Comparison of ENCODE assay signal across 19 cellular contexts in genomic region chr9:128142061-128142460, GRCh38. TPM values are rescaled to one million over a fixed set of nuclear protein-coding genes. Genes with fewer than 3 reads are reported as not detected.
DNase-seq lines count a peak whose midpoint lies in the region; ATAC-seq and TF ChIP-seq lines count a peak whose summit lies in the region.
"Had no signal": no experiment of that assay in that cellular context is flagged by ENCODE, and none has a peak within 500 bp of the region (broad histone marks: within the 10 kb centered on the region; RNA-seq: fewer than 3 reads in every experiment).

No MANE protein-coding gene starts in this region.

- in situ Hi-C loops in KBM-7 (cut with MboI; ENCODE audit: low pct_unique_long_range_greater_than_20kb, low sequenced_read_pairs) = no loop called here

- DNase-seq in activated CD4-positive, alpha-beta memory T cell treated with anti-CD3 and anti-CD28 coated beads, Interleukin-2, amount 10 ng/mL, durations not matched to agents 7 days and 5 days = peak; percentile 56
- no peak for DNase-seq in activated CD4-positive, alpha-beta memory T cell treated with anti-CD3 and anti-CD28 coated beads for 36 hours
- DNase-seq in KBM-7 (peak; percentile 31), GF-D8 (lab: John Stamatoyannopoulos, UW) (no peak), germinal center (ENCODE audit: low spot score) (no peak), mesothelial cell of epicardium (ENCODE audit: low spot score in 2 of 2, unreplicated experiment in 2 of 2) (no peak)
- no peak for DNase-seq in activated naive CD8-positive, alpha-beta T cell treated with anti-CD3 and anti-CD28 coated beads, Interleukin-2, amount 50 U/mL, for 24 hours
- DNase-seq: activated CD4-positive, CD25-positive, alpha-beta regulatory T cell treated with anti-CD3 and anti-CD28 coated beads, Interleukin-2, amount 50 U/mL, for 72 hours; body of pancreas; dorsolateral prefrontal cortex; esophagus squamous epithelium; NCI-H2029 treated with DMSO at 0.1 percent for 48 hours; NCI-H526 had no signal

- no peak overlapping the region for H3K4me3 Mint-ChIP-seq in activated CD4-positive, alpha-beta memory T cell treated with anti-CD3 and anti-CD28 coated beads, Interleukin-2, amount 10 ng/mL, durations not matched to agents 7 days and 5 days
- H3K4me3 Mint-ChIP-seq in activated CD4-positive, alpha-beta memory T cell treated with anti-CD3 and anti-CD28 coated beads for 36 hours = no peak overlapping the region
- H3K4me3 Mint-ChIP-seq in activated naive CD8-positive, alpha-beta T cell treated with anti-CD3 and anti-CD28 coated beads, Interleukin-2, amount 50 U/mL, for 24 hours = no peak overlapping the region
- H3K4me3 Mint-ChIP-seq in nephron = no peak overlapping the region
- no peak overlapping the region for H3K4me3 Mint-ChIP-seq in mesothelial cell of epicardium
- H3K4me3 Mint-ChIP-seq: CD8-positive, alpha-beta memory T cell; H9; stimulated activated naive CD8-positive, alpha-beta T cell treated with anti-CD3 and anti-CD28 coated beads, Interleukin-15, Interleukin-2, amounts not matched to agents 100 ng/mL and 50 ng/mL, for 24 hours had no signal

- intact Hi-C loops in activated CD4-positive, alpha-beta memory T cell treated with anti-CD3 and anti-CD28 coated beads for 36 hours (cut with micrococcal nuclease) = no loop called here

- TF ChIP-seq CTCF in nephron (IDR thresholded peaks at IDR 0.05; ENCODE audit: unreplicated experiment in 3 of 3) (no peak), mesothelial cell of epicardium (IDR thresholded peaks at IDR 0.05; ENCODE audit: unreplicated experiment) (no peak)

- peak overlapping the region; percentile 67 for H3K27ac Mint-ChIP-seq in activated CD4-positive, alpha-beta memory T cell treated with anti-CD3 and anti-CD28 coated beads, Interleukin-2, amount 10 ng/mL, durations not matched to agents 7 days and 5 days
- no peak overlapping the region for H3K27ac Mint-ChIP-seq in activated CD4-positive, alpha-beta memory T cell treated with anti-CD3 and anti-CD28 coated beads for 36 hours
- no peak overlapping the region for H3K27ac Mint-ChIP-seq in activated naive CD8-positive, alpha-beta T cell treated with anti-CD3 and anti-CD28 coated beads, Interleukin-2, amount 50 U/mL, for 24 hours
- H3K27ac Mint-ChIP-seq in nephron (peak overlapping the region in 2 of 3 experiments; percentile 28 to 66), mesothelial cell of epicardium (no peak overlapping the region)
- H3K27ac Mint-ChIP-seq: H9; progenitor cell of endocrine pancreas; stimulated activated naive CD8-positive, alpha-beta T cell treated with anti-CD3 and anti-CD28 coated beads, Interleukin-15, Interleukin-2, amounts not matched to agents 100 ng/mL and 50 ng/mL, for 24 hours had no signal

- H3K27me3 Mint-ChIP-seq in activated CD4-positive, alpha-beta memory T cell treated with anti-CD3 and anti-CD28 coated beads, Interleukin-2, amount 10 ng/mL, durations not matched to agents 7 days and 5 days = no peaks in the 10 kb centered on the region
- H3K27me3 Mint-ChIP-seq in activated CD4-positive, alpha-beta memory T cell treated with anti-CD3 and anti-CD28 coated beads for 36 hours = no peaks in the 10 kb centered on the region
- no peaks in the 10 kb centered on the region for H3K27me3 Mint-ChIP-seq in activated naive CD8-positive, alpha-beta T cell treated with anti-CD3 and anti-CD28 coated beads, Interleukin-2, amount 50 U/mL, for 24 hours
- peaks cover 4% of the 10 kb centered on the region for H3K27me3 Mint-ChIP-seq in nephron (ENCODE audit: low read depth)
- H3K27me3 Mint-ChIP-seq in mesothelial cell of epicardium (ENCODE audit: low read depth) = no peaks in the 10 kb centered on the region
- H3K27me3 Mint-ChIP-seq: stimulated activated naive CD8-positive, alpha-beta T cell treated with anti-CD3 and anti-CD28 coated beads, Interleukin-15, Interleukin-2, amounts not matched to agents 100 ng/mL and 50 ng/mL, for 24 hours had no signal

- ATAC-seq in activated naive CD8-positive, alpha-beta T cell treated with anti-CD3 and anti-CD28 coated beads, Interleukin-2, amount 50 U/mL, for 24 hours = peak; percentile 47
- ATAC-seq: A549, body of pancreas had no signal

- peaks cover 19% of the 10 kb centered on the region for H3K4me1 Mint-ChIP-seq in activated CD4-positive, alpha-beta memory T cell treated with anti-CD3 and anti-CD28 coated beads, Interleukin-2, amount 10 ng/mL, durations not matched to agents 7 days and 5 days
- H3K4me1 Mint-ChIP-seq in activated CD4-positive, alpha-beta memory T cell treated with anti-CD3 and anti-CD28 coated beads for 36 hours (ENCODE audit: low read depth) = peaks cover 15% of the 10 kb centered on the region
- peaks cover 3% of the 10 kb centered on the region for H3K4me1 Mint-ChIP-seq in activated naive CD8-positive, alpha-beta T cell treated with anti-CD3 and anti-CD28 coated beads, Interleukin-2, amount 50 U/mL, for 24 hours
- peaks cover 36% of the 10 kb centered on the region for H3K4me1 Mint-ChIP-seq in nephron
- H3K4me1 Mint-ChIP-seq in mesothelial cell of epicardium = peaks cover 20% of the 10 kb centered on the region

- CTCF ChIA-PET in activated CD4-positive, alpha-beta memory T cell treated with anti-CD3 and anti-CD28 coated beads, Interleukin-2, amount 10 ng/mL, durations not matched to agents 7 days and 5 days (lab: Charles Lee) = interaction anchor here (1.2 to 2.7 kb wide), 3 partner anchors 8 to 25 kb away, joined by 4 to 8 read pairs (median 6); no protein-coding TSS in a partner anchor
- CTCF ChIA-PET in activated CD4-positive, alpha-beta memory T cell treated with anti-CD3 and anti-CD28 coated beads for 36 hours (lab: Charles Lee) = interaction anchor here (0.9 kb wide), 1 partner anchor 25 kb away, joined by 3 read pairs; no protein-coding TSS in a partner anchor

- POLR2A ChIA-PET in activated CD4-positive, alpha-beta memory T cell treated with anti-CD3 and anti-CD28 coated beads, Interleukin-2, amount 10 ng/mL, durations not matched to agents 7 days and 5 days (lab: Charles Lee) = interaction anchor here (1.5 kb wide), 1 partner anchor 14 kb away, joined by 6 read pairs; no protein-coding TSS in a partner anchor
- POLR2A ChIA-PET in activated CD4-positive, alpha-beta memory T cell treated with anti-CD3 and anti-CD28 coated beads for 36 hours (lab: Charles Lee) = no interaction called here

- no peaks in the 10 kb centered on the region for H3K9me3 Mint-ChIP-seq in activated CD4-positive, alpha-beta memory T cell treated with anti-CD3 and anti-CD28 coated beads, Interleukin-2, amount 10 ng/mL, durations not matched to agents 7 days and 5 days
- H3K9me3 Mint-ChIP-seq in activated CD4-positive, alpha-beta memory T cell treated with anti-CD3 and anti-CD28 coated beads for 36 hours = no peaks in the 10 kb centered on the region
- H3K9me3 Mint-ChIP-seq in activated naive CD8-positive, alpha-beta T cell treated with anti-CD3 and anti-CD28 coated beads, Interleukin-2, amount 50 U/mL, for 24 hours = no peaks in the 10 kb centered on the region
- no peaks in the 10 kb centered on the region for H3K9me3 Mint-ChIP-seq in nephron
- no peaks in the 10 kb centered on the region for H3K9me3 Mint-ChIP-seq in mesothelial cell of epicardium
- H3K9me3 Mint-ChIP-seq: CD8-positive, alpha-beta memory T cell; H9; stimulated activated naive CD8-positive, alpha-beta T cell treated with anti-CD3 and anti-CD28 coated beads, Interleukin-15, Interleukin-2, amounts not matched to agents 100 ng/mL and 50 ng/mL, for 24 hours had no signal

- no peaks in the 10 kb centered on the region for H3K36me3 Mint-ChIP-seq in activated CD4-positive, alpha-beta memory T cell treated with anti-CD3 and anti-CD28 coated beads, Interleukin-2, amount 10 ng/mL, durations not matched to agents 7 days and 5 days (ENCODE audit: low read depth)
- no peaks in the 10 kb centered on the region for H3K36me3 Mint-ChIP-seq in activated CD4-positive, alpha-beta memory T cell treated with anti-CD3 and anti-CD28 coated beads for 36 hours
- no peaks in the 10 kb centered on the region for H3K36me3 Mint-ChIP-seq in activated naive CD8-positive, alpha-beta T cell treated with anti-CD3 and anti-CD28 coated beads, Interleukin-2, amount 50 U/mL, for 24 hours (ENCODE audit: low read depth)
- H3K36me3 Mint-ChIP-seq in nephron (ENCODE audit: low read depth) (no peaks in the 10 kb centered on the region), mesothelial cell of epicardium (no peaks in the 10 kb centered on the region)
- H3K36me3 Mint-ChIP-seq: CD8-positive, alpha-beta memory T cell had no signal

RNA-seq across cellular contexts. Expression of gene LCN2, which starts 7.2 kb away (rescaled TPM):
- not detected for total RNA-seq in activated CD4-positive, alpha-beta memory T cell treated with anti-CD3 and anti-CD28 coated beads, Interleukin-2, amount 10 ng/mL, durations not matched to agents 7 days and 5 days
- not detected for total RNA-seq in activated CD4-positive, alpha-beta memory T cell treated with anti-CD3 and anti-CD28 coated beads for 36 hours
- not detected in 3 replicates for total RNA-seq in mesothelial cell of epicardium
- total RNA-seq: CD8-positive, alpha-beta memory T cell; H9; progenitor cell of endocrine pancreas had no signal

RNA-seq across cellular contexts. Expression of gene PTGES2, which starts 14.5 kb away (rescaled TPM):
- total RNA-seq in activated CD4-positive, alpha-beta memory T cell treated with anti-CD3 and anti-CD28 coated beads, Interleukin-2, amount 10 ng/mL, durations not matched to agents 7 days and 5 days = 10 to 100 TPM; 35.6 to 38.1 TPM
- total RNA-seq in activated CD4-positive, alpha-beta memory T cell treated with anti-CD3 and anti-CD28 coated beads for 36 hours = 10 to 100 TPM; 43.4 to 43.6 TPM
- 70.0 to 74.8 TPM (median 72.6 TPM) in 3 replicates for total RNA-seq in mesothelial cell of epicardium

RNA-seq across cellular contexts. Expression of gene BBLN, which starts 18.0 kb away (rescaled TPM):
- total RNA-seq in activated CD4-positive, alpha-beta memory T cell treated with anti-CD3 and anti-CD28 coated beads, Interleukin-2, amount 10 ng/mL, durations not matched to agents 7 days and 5 days = 10 to 100 TPM; 91.3 to 94.1 TPM
- total RNA-seq in activated CD4-positive, alpha-beta memory T cell treated with anti-CD3 and anti-CD28 coated beads for 36 hours = 10 to 100 TPM; 86.9 to 90.1 TPM
- total RNA-seq in mesothelial cell of epicardium = 60.7 to 64.4 TPM (median 63.1 TPM) in 3 replicates

RNA-seq across cellular contexts. Expression of gene CIZ1, which starts 49.3 kb away (rescaled TPM):
- 100 to 1,000 TPM; 112 to 116 TPM for total RNA-seq in activated CD4-positive, alpha-beta memory T cell treated with anti-CD3 and anti-CD28 coated beads, Interleukin-2, amount 10 ng/mL, durations not matched to agents 7 days and 5 days
- 100 to 1,000 TPM in 1 of 2 experiments, 10 to 100 TPM in 1; 95.4 to 105 TPM for total RNA-seq in activated CD4-positive, alpha-beta memory T cell treated with anti-CD3 and anti-CD28 coated beads for 36 hours
- 152 to 157 TPM (median 155 TPM) in 3 replicates for total RNA-seq in mesothelial cell of epicardium

Comparison
In these comparisons a context has a peak if more than half of its experiments do, and no peak if none do; other contexts are left out.
1. DNase-seq: peak in activated CD4-positive, alpha-beta memory T cell treated with anti-CD3 and anti-CD28 coated beads, Interleukin-2, amount 10 ng/mL, durations not matched to agents 7 days and 5 days (single experiment) and KBM-7 (single experiment); none in activated CD4-positive, alpha-beta memory T cell treated with anti-CD3 and anti-CD28 coated beads for 36 hours (single experiment), activated naive CD8-positive, alpha-beta T cell treated with anti-CD3 and anti-CD28 coated beads, Interleukin-2, amount 50 U/mL, for 24 hours (single experiment), GF-D8 (single experiment), germinal center (single experiment) and mesothelial cell of epicardium (0 of 2).
2. H3K27ac Mint-ChIP-seq: peak in activated CD4-positive, alpha-beta memory T cell treated with anti-CD3 and anti-CD28 coated beads, Interleukin-2, amount 10 ng/mL, durations not matched to agents 7 days and 5 days (single experiment) and nephron (2 of 3); none in activated CD4-positive, alpha-beta memory T cell treated with anti-CD3 and anti-CD28 coated beads for 36 hours (single experiment), activated naive CD8-positive, alpha-beta T cell treated with anti-CD3 and anti-CD28 coated beads, Interleukin-2, amount 50 U/mL, for 24 hours (single experiment) and mesothelial cell of epicardium (single experiment).